ENCODE assay signal across 8 cellular contexts in genomic region chr3:63993653-63994079, GRCh38. TPM values are rescaled to one million over a fixed set of nuclear protein-coding genes. Genes with fewer than 3 reads are reported as not detected.
DNase-seq lines count a peak whose midpoint lies in the region; ATAC-seq, FAIRE-seq and TF ChIP-seq lines count a peak whose summit lies in the region.

No MANE protein-coding gene starts in this region.

- DNase-seq in Right ventricle myocardium inferior (ENCODE audit: missing footprints) (peak; percentile 70), cardiac septum (ENCODE audit: low spot score) (no peak), NCI-H1105 (lab: John Stamatoyannopoulos, UW) (peak; percentile 24), cardiac fibroblast (ENCODE audit: low read depth in 2 of 2) (peak; percentile 84 to 88), kidney (peak; percentile 70)
- peak; percentile 45 to 57 for DNase-seq in stimulated activated CD4-positive, alpha-beta T cell treated with anti-CD3 and anti-CD28 coated beads, Interleukin-2, amount 100 ng/mL, for 24 hours

- intact Hi-C loops in Right ventricle myocardium inferior (cut with DNase I) (loop anchor here (2.0 to 5.0 kb wide), 3 partner anchors 33 to 641 kb away; partner anchors contain the start of gene SCAANT1), cardiac septum (cut with DNase I) (loop anchor here (2.0 to 5.0 kb wide), 2 partner anchors 29 to 81 kb away; partner anchors contain the start of gene SCAANT1), kidney (cut with DNase I) (no loop called here)

- peak; percentile 98 for TF ChIP-seq CTCF in VCaP (conservative IDR thresholded peaks at IDR 0.05)
- TF ChIP-seq CTCF in cardiac fibroblast (IDR thresholded peaks at IDR 0.05; ENCODE audit: low read depth, low read length), result peak; percentile 99
- peak; percentile 97 for TF ChIP-seq CTCF in kidney (IDR thresholded peaks at IDR 0.05; ENCODE audit: borderline replicate concordance, extremely low read depth, insufficient read depth)

- peak; percentile 88 for ATAC-seq in Right ventricle myocardium inferior
- ATAC-seq in HG02610 (IDR thresholded peaks at IDR 0.05; ENCODE audit: unreplicated experiment), result peak; percentile 92

- H3K4me1 ChIP-seq in kidney (ENCODE audit: control insufficient read depth in 1 of 2, insufficient read depth in 1 of 2, low read depth in 1 of 2, low read length in 2 of 2), result no peaks in the 10 kb centered on the region

- H3K36me3 ChIP-seq in kidney (ENCODE audit: control insufficient read depth in 1 of 2, insufficient read depth in 2 of 2, low read length in 2 of 2), result peaks cover 32 to 70% of the 10 kb centered on the region in 2 donors

- H3K4me3 ChIP-seq in cardiac fibroblast (replicated peaks in 1 of 2; ENCODE audit: low read depth in 2 of 2, low read length in 2 of 2) (no peak overlapping the region), kidney (ENCODE audit: low read length in 2 of 2) (no peak overlapping the region)

- no peaks in the 10 kb centered on the region for H3K9me3 ChIP-seq in kidney (ENCODE audit: control insufficient read depth in 1 of 2, low read length in 2 of 2)

- no peak overlapping the region for H3K9ac ChIP-seq in kidney (ENCODE audit: low read length in 2 of 2)

- H3K27ac ChIP-seq in VCaP (peak overlapping the region; percentile 7; the same call in 1 of the 2 replicates), kidney (ENCODE audit: low read depth in 2 of 2, low read length in 2 of 2) (no peak overlapping the region)

- no peak for FAIRE-seq in kidney (lab: Jason Lieb, UNC)

RNA-seq across cellular contexts. Expression of gene PSMD6, which starts 29.6 kb away (rescaled TPM):
- total RNA-seq in Right ventricle myocardium inferior (73.7 TPM), cardiac septum (85.7 TPM), kidney (62.7 TPM)
- polyA plus RNA-seq in kidney (ENCODE audit: insufficient read depth, low read depth, low replicate concordance), result 78.0 TPM
